8 cellular contexts compared by ENCODE assay signal in the genomic region with DNA sequence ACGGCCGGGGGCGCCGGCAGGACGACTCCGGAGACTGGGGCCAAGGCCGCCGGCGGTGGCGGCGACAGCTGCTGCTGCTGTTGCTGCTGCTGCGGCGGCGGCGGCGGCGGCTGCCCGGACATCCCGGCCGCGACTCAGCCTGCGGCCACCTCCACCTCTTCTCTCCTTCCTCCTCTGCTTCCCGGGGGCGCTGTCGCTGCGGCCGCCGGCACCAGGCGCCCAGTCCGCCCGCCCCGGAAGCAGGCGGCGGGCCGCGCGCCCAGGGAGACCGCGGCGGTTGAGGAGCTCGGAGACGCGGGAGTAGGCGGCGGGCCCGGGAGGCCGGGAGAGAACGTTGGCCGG. TPM values are rescaled to one million over a fixed set of nuclear protein-coding genes. Genes with fewer than 3 reads are reported as not detected.
A peak's percentile ranks its signal among the peaks of the same experiment; 100 is the strongest.
DNase-seq lines count a peak whose midpoint lies in the region; ATAC-seq lines count a peak whose summit lies in the region.

No MANE protein-coding gene starts in this region.

- ATAC-seq in HG02571 (IDR thresholded peaks at IDR 0.05; ENCODE audit: unreplicated experiment), result peak; percentile 44

- peaks cover 8% of the 10 kb centered on the region for H3K9me3 Mint-ChIP-seq in activated naive CD8-positive, alpha-beta T cell treated with anti-CD3 and anti-CD28 coated beads for 36 hours
- no peaks in the 10 kb centered on the region for H3K9me3 Mint-ChIP-seq in immature natural killer cell

- peak overlapping the region; percentile 57 for H3K4me3 Mint-ChIP-seq in activated naive CD8-positive, alpha-beta T cell treated with anti-CD3 and anti-CD28 coated beads for 36 hours
- peak overlapping the region in 4 of 5 donors; percentile 35 to 72 (median 54) for H3K4me3 Mint-ChIP-seq in immature natural killer cell

- H3K36me3 Mint-ChIP-seq in activated naive CD8-positive, alpha-beta T cell treated with anti-CD3 and anti-CD28 coated beads for 36 hours, result peaks cover 23% of the 10 kb centered on the region
- no peaks in the 10 kb centered on the region for H3K36me3 Mint-ChIP-seq in immature natural killer cell

- peak overlapping the region; percentile 16 for H3K27ac Mint-ChIP-seq in activated naive CD8-positive, alpha-beta T cell treated with anti-CD3 and anti-CD28 coated beads for 36 hours
- peak overlapping the region in 2 of 6 donors; percentile 68 to 74 for H3K27ac Mint-ChIP-seq in immature natural killer cell

- peak overlapping the region in 4 of 5 donors; percentile 38 to 91 (median 72) for H3K4me3 ChIP-seq in subcutaneous abdominal adipose tissue (ENCODE audit: low read depth in 1 of 5, low read length in 5 of 5)

- H3K27ac ChIP-seq in subcutaneous abdominal adipose tissue (ENCODE audit: low read depth, low read length), result no peak overlapping the region

- H3K27me3 ChIP-seq in subcutaneous abdominal adipose tissue (ENCODE audit: control insufficient read depth in 5 of 5, insufficient read depth in 4 of 5, low read length in 5 of 5), result no peaks in the 10 kb centered on the region

- DNase-seq in SKM-1 treated with dmso at 0.1 percent for 144 hours (lab: John Stamatoyannopoulos, UW; ENCODE audit: unreplicated experiment), result peak; percentile 91
- DNase-seq in SKM-1 (lab: John Stamatoyannopoulos, UW; ENCODE audit: unreplicated experiment), result no peak
- DNase-seq in NCI-H1417 treated with DMSO at 0.1 percent for 48 hours (lab: John Stamatoyannopoulos, UW), result peak; percentile 3
- no peak for DNase-seq in activated naive CD8-positive, alpha-beta T cell treated with anti-CD3 and anti-CD28 coated beads for 36 hours
- peak; percentile 85 to 86 (median 86) for DNase-seq in immature natural killer cell
- no peak for DNase-seq in NCI-H187 (lab: John Stamatoyannopoulos, UW)

- peak overlapping the region in 1 of 5 donors; percentile 62 for H3K9ac ChIP-seq in subcutaneous abdominal adipose tissue (ENCODE audit: low read length in 5 of 5)

- H3K9me3 ChIP-seq in subcutaneous abdominal adipose tissue (ENCODE audit: control insufficient read depth in 5 of 5, low read length in 5 of 5), result no peaks in the 10 kb centered on the region

- no peaks in the 10 kb centered on the region for H3K27me3 Mint-ChIP-seq in activated naive CD8-positive, alpha-beta T cell treated with anti-CD3 and anti-CD28 coated beads for 36 hours
- H3K27me3 Mint-ChIP-seq in immature natural killer cell (ENCODE audit: low read depth in 3 of 3), result peaks cover 6 to 22% (median 10%) of the 10 kb centered on the region in 3 donors

- H3K4me1 ChIP-seq in subcutaneous abdominal adipose tissue (ENCODE audit: control insufficient read depth in 5 of 5, insufficient read depth in 5 of 5, low read length in 5 of 5), result peaks cover 0 to 41% (median 38%) of the 10 kb centered on the region in 5 donors

- H3K4me1 Mint-ChIP-seq in activated naive CD8-positive, alpha-beta T cell treated with anti-CD3 and anti-CD28 coated beads for 36 hours, result peaks cover 49% of the 10 kb centered on the region
- H3K4me1 Mint-ChIP-seq in immature natural killer cell, result peaks cover 46 to 51% of the 10 kb centered on the region in 2 donors

- no peaks in the 10 kb centered on the region for H3K36me3 ChIP-seq in subcutaneous abdominal adipose tissue (ENCODE audit: control insufficient read depth in 5 of 5, insufficient read depth in 5 of 5, low read length in 5 of 5)

RNA-seq across cellular contexts. Expression of a gene that starts 0.3 kb away (rescaled TPM):
- total RNA-seq in activated naive CD8-positive, alpha-beta T cell treated with anti-CD3 and anti-CD28 coated beads for 36 hours, result 10 to 100 TPM; 54.9 to 56.5 TPM
- 1 to 10 TPM; 2.4 to 5.5 (median 3.8) TPM for polyA plus RNA-seq in immature natural killer cell

Comparison
In these comparisons a context has a peak if more than half of its experiments do, and no peak if none do; other contexts are left out.
1. DNase-seq: peak in SKM-1 treated with dmso at 0.1 percent for 144 hours (single experiment), NCI-H1417 treated with DMSO at 0.1 percent for 48 hours (single experiment) and immature natural killer cell (3 of 3); none in SKM-1 (single experiment), activated naive CD8-positive, alpha-beta T cell treated with anti-CD3 and anti-CD28 coated beads for 36 hours (single experiment) and NCI-H187 (0 of 2).